Comparison of ENCODE assay signal across 9 cellular contexts in genomic region chr10:11403116-11403515, GRCh38.
DNase-seq lines count a peak whose midpoint lies in the region; ATAC-seq and TF ChIP-seq lines count a peak whose summit lies in the region.
"Had no signal": no experiment of that assay in that cellular context is flagged by ENCODE, and none has a peak within 500 bp of the region (broad histone marks: within the 10 kb centered on the region; RNA-seq: fewer than 3 reads in every experiment).

No MANE protein-coding gene starts in this region.

- DNase-seq in activated B cell treated with CpG ODN at 0.5 μM for 24 hours, result no peak
- DNase-seq in stimulated activated CD8-positive, alpha-beta memory T cell treated with anti-CD3 and anti-CD28 coated beads, Interleukin-2, amount 100 ng/mL, for 48 hours (ENCODE audit: low read depth in 2 of 2), result peak; percentile 21 to 27
- no peak for DNase-seq in GM10248 (ENCODE audit: extremely low spot score)
- DNase-seq in GM20000 (ENCODE audit: low spot score), result no peak

- intact Hi-C loops in activated B cell treated with CpG ODN at 0.5 μM for 24 hours (cut with micrococcal nuclease), result no loop called here

- peaks cover 60% of the 10 kb centered on the region for H3K4me1 Mint-ChIP-seq in activated B cell treated with CpG ODN at 0.5 μM for 24 hours
- H3K4me1 Mint-ChIP-seq in activated naive CD8-positive, alpha-beta T cell (ENCODE audit: low read depth), result peaks cover 74% of the 10 kb centered on the region

- POLR2A ChIA-PET in activated B cell treated with CpG ODN at 0.5 μM for 24 hours (lab: Charles Lee) (interaction anchor here (0.6 kb wide), 1 partner anchor 11 kb away, joined by 6 read pairs; no protein-coding TSS in a partner anchor), GM10248 (lab: Yijun Ruan, JAX) (no interaction called here)

- TF ChIP-seq CTCF in activated B cell treated with CpG ODN at 0.5 μM for 24 hours (IDR thresholded peaks at IDR 0.05) (no peak), GM10248 (IDR thresholded peaks at IDR 0.05; ENCODE audit: control extremely low read depth, extremely low read depth, low read depth, missing control alignments) (no peak), GM20000 (IDR thresholded peaks at IDR 0.05; ENCODE audit: extremely low read depth, missing control alignments) (no peak)

- no peaks in the 10 kb centered on the region for H3K36me3 Mint-ChIP-seq in activated B cell treated with CpG ODN at 0.5 μM for 24 hours (ENCODE audit: low read depth)
- H3K36me3 Mint-ChIP-seq in activated naive CD8-positive, alpha-beta T cell, result peaks cover 3% of the 10 kb centered on the region

- peak overlapping the region; percentile 69 for H3K4me3 Mint-ChIP-seq in activated B cell treated with CpG ODN at 0.5 μM for 24 hours
- H3K4me3 Mint-ChIP-seq in activated naive CD8-positive, alpha-beta T cell, result peak overlapping the region; percentile 68

- CTCF ChIA-PET in activated B cell treated with CpG ODN at 0.5 μM for 24 hours (lab: Charles Lee) (no interaction called here), GM10248 (lab: Yijun Ruan, JAX) (no interaction called here)

- H3K9me3 Mint-ChIP-seq in activated B cell treated with CpG ODN at 0.5 μM for 24 hours, result peaks cover 7% of the 10 kb centered on the region
- H3K9me3 Mint-ChIP-seq in activated naive CD8-positive, alpha-beta T cell (ENCODE audit: low read depth), result peaks cover 7% of the 10 kb centered on the region

- peak overlapping the region; percentile 74 for H3K27ac Mint-ChIP-seq in activated B cell treated with CpG ODN at 0.5 μM for 24 hours
- peak overlapping the region; percentile 93 for H3K27ac Mint-ChIP-seq in activated naive CD8-positive, alpha-beta T cell

- ATAC-seq in GM19452 (IDR thresholded peaks at IDR 0.05; ENCODE audit: unreplicated experiment), result peak; percentile 87
- peak; percentile 58 for ATAC-seq in activated B cell treated with CpG ODN at 0.5 μM for 24 hours (ENCODE audit: low read depth)
- ATAC-seq in SK-N-SH treated with all-trans-retinoic acid at 6 μM for 48 hours, result no peak
- no peak for ATAC-seq in GM19328 (IDR thresholded peaks at IDR 0.05; ENCODE audit: unreplicated experiment)
- ATAC-seq: Panc1 had no signal

- H3K27me3 Mint-ChIP-seq in activated B cell treated with CpG ODN at 0.5 μM for 24 hours, result no peaks in the 10 kb centered on the region
- H3K27me3 Mint-ChIP-seq in activated naive CD8-positive, alpha-beta T cell, result no peaks in the 10 kb centered on the region

TF ChIP-seq in SK-N-SH treated with all-trans-retinoic acid at 6 μM for 48 hours, 23 proteins besides CTCF, POLR2A, EP300 and RAD21:
- TF ChIP-seq OSR1 (CRISPR knock-in tag; IDR thresholded peaks at IDR 0.05) (no peak), POU6F1 (CRISPR knock-in tag; IDR thresholded peaks at IDR 0.05; ENCODE audit: borderline replicate concordance, low read depth) (no peak), PPARA (CRISPR knock-in tag; IDR thresholded peaks at IDR 0.05; ENCODE audit: borderline replicate concordance) (no peak), ISL1 (CRISPR knock-in tag; IDR thresholded peaks at IDR 0.05) (no peak), BACH2 (CRISPR knock-in tag; IDR thresholded peaks at IDR 0.05; ENCODE audit: borderline replicate concordance) (no peak), RARB (CRISPR knock-in tag; IDR thresholded peaks at IDR 0.05) (no peak), GLIS3 (CRISPR knock-in tag; IDR thresholded peaks at IDR 0.05) (no peak), ESRRG (CRISPR knock-in tag; IDR thresholded peaks at IDR 0.05) (no peak), CREB5 (CRISPR knock-in tag; IDR thresholded peaks at IDR 0.05; ENCODE audit: low read depth) (no peak), CSDC2 (CRISPR knock-in tag; IDR thresholded peaks at IDR 0.05) (no peak), ZNF565 (CRISPR knock-in tag; conservative IDR thresholded peaks at IDR 0.05; ENCODE audit: low read depth) (no peak), TOX (CRISPR knock-in tag; IDR thresholded peaks at IDR 0.05; ENCODE audit: borderline replicate concordance) (no peak), ZFP3 (CRISPR knock-in tag; IDR thresholded peaks at IDR 0.05) (no peak), ZNF70 (CRISPR knock-in tag; IDR thresholded peaks at IDR 0.05) (no peak), TCF4 (CRISPR knock-in tag; IDR thresholded peaks at IDR 0.05; ENCODE audit: borderline replicate concordance) (no peak), TSHZ2 (CRISPR knock-in tag; IDR thresholded peaks at IDR 0.05) (no peak), PATZ1 (CRISPR knock-in tag; IDR thresholded peaks at IDR 0.05; ENCODE audit: borderline replicate concordance) (no peak), ZFP30 (CRISPR knock-in tag; IDR thresholded peaks at IDR 0.05) (no peak)
TF ChIP-seq in SK-N-SH treated with all-trans-retinoic acid at 6 μM for 48 hours: peak in this region for 0.

Comparison
In these comparisons a context has a peak if more than half of its experiments do, and no peak if none do; other contexts are left out.
1. ATAC-seq: peak in GM19452 (single experiment) and activated B cell treated with CpG ODN at 0.5 μM for 24 hours (single experiment); none in SK-N-SH treated with all-trans-retinoic acid at 6 μM for 48 hours (single experiment) and GM19328 (single experiment).
2. DNase-seq: peak in stimulated activated CD8-positive, alpha-beta memory T cell treated with anti-CD3 and anti-CD28 coated beads, Interleukin-2, amount 100 ng/mL, for 48 hours (2 of 2); none in activated B cell treated with CpG ODN at 0.5 μM for 24 hours (single experiment), GM10248 (single experiment) and GM20000 (single experiment).